In genomic region chr2:55811048-55811447, GRCh38 we compare ENCODE assay signal across 25 cellular contexts.
DNase-seq lines count a peak whose midpoint lies in the region; ATAC-seq, FAIRE-seq and TF ChIP-seq lines count a peak whose summit lies in the region.
"Had no signal": no experiment of that assay in that cellular context is flagged by ENCODE, and none has a peak within 500 bp of the region (broad histone marks: within the 10 kb centered on the region; RNA-seq: fewer than 3 reads in every experiment).

No MANE protein-coding gene starts in this region.

- H3K9me1 ChIP-seq in IMR-90 (ENCODE audit: insufficient read depth, low read length) (0 out of 2 replicates have a peak, but pooled peaks cover 3% of the 10 kb centered on the region), endothelial cell of umbilical vein (replicated peaks; ENCODE audit: control insufficient read depth, extremely low read depth, insufficient read depth, low read length) (no peaks in the 10 kb centered on the region)

- H3K36me3 Mint-ChIP-seq in activated CD4-positive, alpha-beta T cell treated with anti-CD3 and anti-CD28 coated beads for 36 hours (ENCODE audit: low read depth): no peaks in the 10 kb centered on the region
- H3K36me3 Mint-ChIP-seq: activated naive CD4-positive, alpha-beta T cell treated with anti-CD3 and anti-CD28 coated beads, Interleukin-2, amount 10 ng/mL, durations not matched to agents 7 days and 5 days; naive thymus-derived CD8-positive, alpha-beta T cell had no signal

- H4K91ac ChIP-seq in IMR-90 (ENCODE audit: insufficient read depth, low read depth, low read length): peak overlapping the region; percentile 13; the same call in 1 of the 2 replicates
- H4K91ac ChIP-seq in mesenchymal stem cell (ENCODE audit: low read length): no peak overlapping the region

- no peak overlapping the region for H2AK9ac ChIP-seq in IMR-90 (replicated peaks; ENCODE audit: low read depth, low read length, poor library complexity)

- H3K23ac ChIP-seq in IMR-90 (ENCODE audit: low read depth, low read length) (no peak overlapping the region), mesenchymal stem cell (ENCODE audit: low read length in 2 of 2) (no peak overlapping the region)

- H2BK5ac ChIP-seq in IMR-90 (ENCODE audit: low read depth, low read length, poor library complexity, severe bottlenecking) (no peak overlapping the region), mesenchymal stem cell (ENCODE audit: low read depth, low read length, poor library complexity, severe bottlenecking) (no peak overlapping the region)

- no peak overlapping the region for H4K5ac ChIP-seq in IMR-90 (ENCODE audit: low read depth, low read length)

- peak overlapping the region; percentile 2; the same call in 1 of the 2 replicates for H2AK5ac ChIP-seq in IMR-90 (ENCODE audit: low read depth, low read length)
- no peak overlapping the region for H2AK5ac ChIP-seq in mesenchymal stem cell (ENCODE audit: low read length, severe bottlenecking)

- H4K8ac ChIP-seq in IMR-90 (ENCODE audit: low read depth in 2 of 2, low read length in 2 of 2) (no peak overlapping the region), mesenchymal stem cell (ENCODE audit: low read length) (no peak overlapping the region)

- H3K4me2 ChIP-seq in IMR-90 (ENCODE audit: low read depth, low read length) (no peak overlapping the region), endothelial cell of umbilical vein (ENCODE audit: insufficient read depth, low read length) (no peak overlapping the region), mesenchymal stem cell (ENCODE audit: low read length, poor library complexity, severe bottlenecking) (no peak overlapping the region), HepG2 (ENCODE audit: low read depth, low read length) (no peak overlapping the region)

- no peaks in the 10 kb centered on the region for H4K20me1 ChIP-seq in IMR-90 (ENCODE audit: insufficient read depth, low read length)
- no peaks in the 10 kb centered on the region for H4K20me1 ChIP-seq in endothelial cell of umbilical vein (replicated peaks; ENCODE audit: control insufficient read depth, extremely low read depth, insufficient read depth, low read length)
- no peaks in the 10 kb centered on the region for H4K20me1 ChIP-seq in HepG2 (ENCODE audit: insufficient read depth, low read length)

- H3K9me3 ChIP-seq in IMR-90 (ENCODE audit: control insufficient read depth, insufficient read depth, low read length): no peaks in the 10 kb centered on the region
- H3K9me3 ChIP-seq in endothelial cell of umbilical vein (replicated peaks; ENCODE audit: control insufficient read depth, insufficient read depth, low read length): no peaks in the 10 kb centered on the region
- H3K9me3 ChIP-seq in mesenchymal stem cell (ENCODE audit: control insufficient read depth, low read length): no peaks in the 10 kb centered on the region
- H3K9me3 ChIP-seq in HepG2 (ENCODE audit: low read length): no peaks in the 10 kb centered on the region
- H3K9me3 ChIP-seq: gastrocnemius medialis, vagina had no signal

- H3K4me3 Mint-ChIP-seq in activated CD4-positive, alpha-beta T cell treated with anti-CD3 and anti-CD28 coated beads for 36 hours: no peak overlapping the region
- H3K4me3 Mint-ChIP-seq: activated naive CD4-positive, alpha-beta T cell treated with anti-CD3 and anti-CD28 coated beads, Interleukin-2, amount 10 ng/mL, durations not matched to agents 7 days and 5 days; naive thymus-derived CD8-positive, alpha-beta T cell had no signal

- H3K4me1 ChIP-seq in ACC112 (ENCODE audit: control insufficient read depth, insufficient read depth, low read length, unreplicated experiment): peaks cover 18% of the 10 kb centered on the region
- no peaks in the 10 kb centered on the region for H3K4me1 ChIP-seq in IMR-90 (ENCODE audit: control insufficient read depth, insufficient read depth, low read length)
- H3K4me1 ChIP-seq in endothelial cell of umbilical vein (ENCODE audit: control insufficient read depth, extremely low read depth, insufficient read depth, low read length): no peaks in the 10 kb centered on the region
- H3K4me1 ChIP-seq in mesenchymal stem cell (ENCODE audit: control insufficient read depth, insufficient read depth, low read depth, low read length): no peaks in the 10 kb centered on the region
- H3K4me1 ChIP-seq in HepG2 (ENCODE audit: insufficient read depth, low read length): no peaks in the 10 kb centered on the region

- in situ Hi-C loops in IMR-90 (cut with MboI; ENCODE audit: low sequenced_read_pairs) (no loop called here), HepG2 (cut with HindIII; ENCODE audit: extremely low pct_ligation_motif_present, low pct_unique_long_range_greater_than_20kb) (no loop called here)

- H2AFZ ChIP-seq in ACC112 (ENCODE audit: low read length, unreplicated experiment): peak overlapping the region; percentile 96
- H2AFZ ChIP-seq in IMR-90 (replicated peaks; ENCODE audit: low read length, poor library complexity): no peak overlapping the region
- no peak overlapping the region for H2AFZ ChIP-seq in endothelial cell of umbilical vein (ENCODE audit: low read depth, low read length)
- H2AFZ ChIP-seq in mesenchymal stem cell (ENCODE audit: low read depth, low read length): no peak overlapping the region
- H2AFZ ChIP-seq in HepG2 (ENCODE audit: low read length): no peak overlapping the region

- H3K79me2 ChIP-seq in ACC112 (ENCODE audit: control insufficient read depth, insufficient read depth, low read length, unreplicated experiment) (no peaks in the 10 kb centered on the region), endothelial cell of umbilical vein (ENCODE audit: control insufficient read depth, insufficient read depth, low read length) (no peaks in the 10 kb centered on the region), HepG2 (ENCODE audit: insufficient read depth, low read length) (no peaks in the 10 kb centered on the region)

- TF ChIP-seq CTCF in IMR-90 (conservative IDR thresholded peaks at IDR 0.05; ENCODE audit: low read depth, low read length) (no peak), endothelial cell of umbilical vein (IDR thresholded peaks at IDR 0.05; ENCODE audit: extremely low read depth in 1 of 2, insufficient read depth in 1 of 2, low read depth in 1 of 2, low read length in 2 of 2) (no peak), HepG2 (CRISPR knock-in tag; IDR thresholded peaks at IDR 0.05) (no peak)

- POLR2A ChIA-PET in IMR-90 (lab: Charles Lee; ENCODE audit: unreplicated experiment) (no interaction called here), endothelial cell of umbilical vein (lab: Charles Lee) (no interaction called here), HepG2 (lab: Yijun Ruan, JAX) (no interaction called here)
- POLR2A ChIA-PET in activated CD4-positive, alpha-beta T cell treated with anti-CD3 and anti-CD28 coated beads for 36 hours (lab: Charles Lee): no interaction called here

- H3K9ac ChIP-seq in IMR-90 (ENCODE audit: low read depth, low read length) (no peak overlapping the region), endothelial cell of umbilical vein (replicated peaks; ENCODE audit: extremely low read depth, insufficient read depth, low read length) (no peak overlapping the region), mesenchymal stem cell (ENCODE audit: low read length) (peak overlapping the region; percentile 79), HepG2 (ENCODE audit: insufficient read depth, low read depth, low read length) (no peak overlapping the region)

- DNase-seq in IMR-90 (no peak), endothelial cell of umbilical vein (ENCODE audit: low read depth, low spot score) (no peak), mesenchymal stem cell (no peak), nucleus accumbens (lab: John Stamatoyannopoulos, UW) (no peak), HepG2 (ENCODE audit: low spot score) (no peak), mesenteric fat pad (ENCODE audit: low spot score) (no peak)
- no peak for DNase-seq in activated CD4-positive, alpha-beta T cell treated with anti-CD3 and anti-CD28 coated beads for 36 hours
- DNase-seq: ACHN; activated CD4-positive, alpha-beta T cell treated with anti-CD3 and anti-CD28 coated beads, Interleukin-2, amount 50 U/mL, for 4 hours; activated naive CD4-positive, alpha-beta T cell treated with anti-CD3 and anti-CD28 coated beads, Interleukin-2, amount 10 ng/mL, durations not matched to agents 7 days and 5 days; amniotic stem cell; C1 segment of cervical spinal cord; COR-L47; gastrocnemius medialis; Karpas-422; naive thymus-derived CD8-positive, alpha-beta T cell; occipital lobe; stimulated activated naive CD8-positive, alpha-beta T cell treated with anti-CD3 and anti-CD28 coated beads, Interleukin-15, Interleukin-2, amounts not matched to agents 100 U/mL and 50 U/mL, for 24 hours had no signal

- ATAC-seq in IMR-90 (ENCODE audit: low read depth) (no peak), HepG2 (no peak)
- ATAC-seq in activated CD4-positive, alpha-beta T cell treated with anti-CD3 and anti-CD28 coated beads for 36 hours: no peak
- ATAC-seq: gastrocnemius medialis; HCT116; naive thymus-derived CD8-positive, alpha-beta T cell; Right ventricle myocardium inferior; stimulated activated naive CD8-positive, alpha-beta T cell treated with anti-CD3 and anti-CD28 coated beads, Interleukin-15, Interleukin-2, amounts not matched to agents 100 U/mL and 50 U/mL, for 24 hours had no signal

- H3K27me3 ChIP-seq in ACC112 (ENCODE audit: insufficient read depth, low read length) (no peaks in the 10 kb centered on the region), IMR-90 (ENCODE audit: control insufficient read depth, insufficient read depth, low read length) (no peaks in the 10 kb centered on the region), endothelial cell of umbilical vein (ENCODE audit: control insufficient read depth in 2 of 2, insufficient read depth in 2 of 2, low read length in 2 of 2) (no peaks in the 10 kb centered on the region), mesenchymal stem cell (ENCODE audit: control insufficient read depth in 1 of 2, insufficient read depth in 1 of 2, low read length in 2 of 2) (no peaks in the 10 kb centered on the region), HepG2 (ENCODE audit: control insufficient read depth in 1 of 2, insufficient read depth in 2 of 2, low read length in 2 of 2) (no peaks in the 10 kb centered on the region; a peak in 1 of 5 replicates)
- H3K27me3 ChIP-seq: brain microvascular endothelial cell, gastrocnemius medialis, vagina had no signal

- H3K79me1 ChIP-seq in IMR-90 (ENCODE audit: low read depth in 1 of 2, low read length in 2 of 2) (no peaks in the 10 kb centered on the region), mesenchymal stem cell (replicated peaks; ENCODE audit: low read length, poor library complexity, severe bottlenecking) (no peaks in the 10 kb centered on the region)

- H2BK15ac ChIP-seq in IMR-90 (ENCODE audit: low read depth, low read length) (no peak overlapping the region), mesenchymal stem cell (ENCODE audit: low read depth, poor library complexity, severe bottlenecking) (no peak overlapping the region)

- H3K4me3 ChIP-seq in ACC112 (ENCODE audit: low read depth, low read length) (no peak overlapping the region), IMR-90 (ENCODE audit: insufficient read depth, low read depth, low read length) (no peak overlapping the region), endothelial cell of umbilical vein (replicated peaks in 1 of 3; ENCODE audit: insufficient read depth in 1 of 3, low read depth in 1 of 3, low read length in 3 of 3) (no peak overlapping the region), mesenchymal stem cell (ENCODE audit: insufficient read depth in 1 of 2, low read depth in 1 of 2, low read length in 2 of 2) (no peak overlapping the region), HepG2 (replicated peaks in 1 of 3; ENCODE audit: insufficient read depth in 1 of 3, low read depth in 2 of 3, low read length in 3 of 3) (no peak overlapping the region)
- H3K4me3 ChIP-seq: gastrocnemius medialis, skin epidermis, vagina had no signal

- H3K4ac ChIP-seq in IMR-90 (ENCODE audit: low read depth, low read length) (no peak overlapping the region), mesenchymal stem cell (ENCODE audit: low read depth in 1 of 2, low read length in 2 of 2) (no peak overlapping the region)

- H3K36me3 ChIP-seq in ACC112 (ENCODE audit: insufficient read depth, low read length) (no peaks in the 10 kb centered on the region), IMR-90 (ENCODE audit: control insufficient read depth, insufficient read depth, low read length) (no peaks in the 10 kb centered on the region), endothelial cell of umbilical vein (ENCODE audit: control insufficient read depth in 2 of 2, extremely low read depth in 1 of 2, insufficient read depth in 2 of 2, low read length in 2 of 2) (no peaks in the 10 kb centered on the region), mesenchymal stem cell (ENCODE audit: control insufficient read depth in 1 of 2, insufficient read depth in 2 of 2, low read depth in 1 of 2, low read length in 2 of 2) (no peaks in the 10 kb centered on the region), HepG2 (replicated peaks in 1 of 2; ENCODE audit: control insufficient read depth in 1 of 2, insufficient read depth in 2 of 2, low read length in 2 of 2) (no peaks in the 10 kb centered on the region)
- H3K36me3 ChIP-seq: brain microvascular endothelial cell, gastrocnemius medialis, vagina had no signal

- intact Hi-C loops in IMR-90 (cut with micrococcal nuclease) (no loop called here), endothelial cell of umbilical vein (cut with micrococcal nuclease) (no loop called here), HepG2 (cut with micrococcal nuclease; ENCODE audit: unreplicated experiment) (no loop called here)
- intact Hi-C loops in activated CD4-positive, alpha-beta T cell treated with anti-CD3 and anti-CD28 coated beads for 36 hours (cut with DNase I, micrococcal nuclease): no loop called here

- no peak overlapping the region for H3K27ac Mint-ChIP-seq in activated CD4-positive, alpha-beta T cell treated with anti-CD3 and anti-CD28 coated beads for 36 hours
- H3K27ac Mint-ChIP-seq: activated naive CD4-positive, alpha-beta T cell treated with anti-CD3 and anti-CD28 coated beads, Interleukin-2, amount 10 ng/mL, durations not matched to agents 7 days and 5 days; naive thymus-derived CD8-positive, alpha-beta T cell had no signal

- no peak for TF ChIP-seq POLR2A in IMR-90 (IDR thresholded peaks at IDR 0.05; ENCODE audit: low read depth, low read length)
- TF ChIP-seq POLR2A in endothelial cell of umbilical vein (IDR thresholded peaks at IDR 0.05; ENCODE audit: low read depth, low read length): no peak
- no peak for TF ChIP-seq POLR2A in HepG2 (IDR thresholded peaks at IDR 0.05; ENCODE audit: insufficient read depth in 1 of 2, low read depth in 2 of 2, low read length in 2 of 2)

- H2BK12ac ChIP-seq in mesenchymal stem cell (ENCODE audit: low read length in 2 of 2): no peak overlapping the region

- H3K4me1 Mint-ChIP-seq in activated CD4-positive, alpha-beta T cell treated with anti-CD3 and anti-CD28 coated beads for 36 hours: no peaks in the 10 kb centered on the region
- H3K4me1 Mint-ChIP-seq: activated naive CD4-positive, alpha-beta T cell treated with anti-CD3 and anti-CD28 coated beads, Interleukin-2, amount 10 ng/mL, durations not matched to agents 7 days and 5 days; naive thymus-derived CD8-positive, alpha-beta T cell had no signal

- H3K56ac ChIP-seq in IMR-90 (ENCODE audit: extremely low read depth, insufficient read depth, low read length): no peak overlapping the region

- peak overlapping the region; percentile 65; the same call in 1 of the 2 replicates for H3K18ac ChIP-seq in IMR-90 (ENCODE audit: low read depth, low read length)
- no peak overlapping the region for H3K18ac ChIP-seq in mesenchymal stem cell (ENCODE audit: low read depth in 1 of 2, low read length in 2 of 2)

- peaks cover 4% of the 10 kb centered on the region for H3K27me3 Mint-ChIP-seq in activated CD4-positive, alpha-beta T cell treated with anti-CD3 and anti-CD28 coated beads for 36 hours
- H3K27me3 Mint-ChIP-seq: activated naive CD4-positive, alpha-beta T cell treated with anti-CD3 and anti-CD28 coated beads, Interleukin-2, amount 10 ng/mL, durations not matched to agents 7 days and 5 days had no signal

- BruUV-seq in IMR-90 (replicated peaks; lab: Mats Ljungman, UMichigan): no TSS peak
- no TSS peak for BruUV-seq in endothelial cell of umbilical vein (replicated peaks; lab: Mats Ljungman, UMichigan)
- BruUV-seq in HepG2 (replicated peaks; lab: Mats Ljungman, UMichigan): no TSS peak

- TF ChIP-seq RAD21 in IMR-90 (IDR thresholded peaks at IDR 0.05; ENCODE audit: low read length): no peak
- no peak for TF ChIP-seq RAD21 in HepG2 (CRISPR knock-in tag; IDR thresholded peaks at IDR 0.05)

- H2BK120ac ChIP-seq in IMR-90 (ENCODE audit: low read depth, low read length) (peak overlapping the region; percentile 64; the same call in 1 of the 2 replicates), mesenchymal stem cell (ENCODE audit: low read depth, low read length) (no peak overlapping the region)

- CTCF ChIA-PET in IMR-90 (lab: Yijun Ruan, JAX) (no interaction called here), endothelial cell of umbilical vein (lab: Charles Lee) (no interaction called here), HepG2 (lab: Yijun Ruan, JAX; ENCODE audit: low intra/inter-chr PET ratio, low total read pairs) (no interaction called here)
- CTCF ChIA-PET in activated CD4-positive, alpha-beta T cell treated with anti-CD3 and anti-CD28 coated beads for 36 hours (lab: Charles Lee): interaction anchor here (0.7 kb wide), 1 partner anchor 11 kb away, joined by 3 read pairs; no protein-coding TSS in a partner anchor

- H3K14ac ChIP-seq in IMR-90 (replicated peaks; ENCODE audit: low read depth, low read length) (0 out of 2 replicates have a peak overlapping the region, but pooled peaks have one; percentile 37), mesenchymal stem cell (ENCODE audit: low read length in 2 of 2) (no peak overlapping the region)

- no peak for TF ChIP-seq EP300 in HepG2 (IDR thresholded peaks at IDR 0.05; ENCODE audit: low read depth in 2 of 2, low read length in 2 of 2)
- no peak for TF ChIP-seq EP300 in HepG2 (CRISPR knock-in tag; IDR thresholded peaks at IDR 0.05; ENCODE audit: borderline replicate concordance)

- peak overlapping the region; percentile 51 for H2BK20ac ChIP-seq in IMR-90 (ENCODE audit: low read depth, low read length)

- peak overlapping the region; percentile 77 for H3K27ac ChIP-seq in ACC112 (ENCODE audit: low read depth, low read length)
- H3K27ac ChIP-seq in IMR-90 (ENCODE audit: insufficient read depth, low read length): no peak overlapping the region
- no peak overlapping the region for H3K27ac ChIP-seq in endothelial cell of umbilical vein (ENCODE audit: insufficient read depth, low read depth, low read length)
- H3K27ac ChIP-seq in mesenchymal stem cell (ENCODE audit: low read length, poor library complexity, severe bottlenecking): no peak overlapping the region
- H3K27ac ChIP-seq in HepG2 (ENCODE audit: extremely low read length, insufficient read depth, low read length): no peak overlapping the region
- H3K27ac ChIP-seq: brain microvascular endothelial cell, epithelial cell of prostate, gastrocnemius medialis, vagina had no signal

- no peaks in the 10 kb centered on the region for H3K9me3 Mint-ChIP-seq in activated CD4-positive, alpha-beta T cell treated with anti-CD3 and anti-CD28 coated beads for 36 hours (ENCODE audit: low read depth)
- H3K9me3 Mint-ChIP-seq: activated naive CD4-positive, alpha-beta T cell treated with anti-CD3 and anti-CD28 coated beads, Interleukin-2, amount 10 ng/mL, durations not matched to agents 7 days and 5 days had no signal

- dilution Hi-C loops in IMR-90 (cut with HindIII; ENCODE audit: low sequenced_read_pairs, unreplicated experiment): no loop called here
- dilution Hi-C loops in endothelial cell of umbilical vein (cut with MboI; ENCODE audit: extremely low pct_ligation_motif_present, low sequenced_read_pairs): no loop called here

- peak; percentile 63 for FAIRE-seq in endothelial cell of umbilical vein (lab: Jason Lieb, UNC)
- FAIRE-seq in HepG2 (lab: Jason Lieb, UNC): no peak
